In genomic region chr1:233500111-233500510, GRCh38 we compare ENCODE assay signal across 27 cellular contexts.
"Had no signal": no experiment of that assay in that cellular context is flagged by ENCODE, and none has a peak within 500 bp of the region (broad histone marks: within the 10 kb centered on the region; RNA-seq: fewer than 3 reads in every experiment).

No MANE protein-coding gene starts in this region.

- H2AFZ ChIP-seq: hepatocyte had no signal

- H3K4me3 ChIP-seq: colonic mucosa, gastroesophageal sphincter, heart left ventricle, hepatocyte, left ventricle myocardium inferior, lower lobe of right lung had no signal

- H3K9me3 ChIP-seq: colonic mucosa, lower lobe of right lung had no signal

- H3K4me1 Mint-ChIP-seq: immature natural killer cell; naive thymus-derived CD4-positive, alpha-beta T cell had no signal

- H3K4me2 ChIP-seq: hepatocyte had no signal

- H3K27me3 ChIP-seq: colonic mucosa, gastroesophageal sphincter, hepatocyte had no signal

- H3K9me3 Mint-ChIP-seq: effector memory CD8-positive, alpha-beta T cell had no signal

- ATAC-seq: effector memory CD8-positive, alpha-beta T cell; esophagus mucosa; foreskin keratinocyte; gastroesophageal sphincter; heart left ventricle; left colon; left lobe of liver; lower lobe of right lung; naive thymus-derived CD4-positive, alpha-beta T cell had no signal

- H3K27me3 Mint-ChIP-seq: dendritic cell treated with granulocyte-macrophage colony-stimulating factor and Interleukin-4, amounts not matched to agents 40 ng/mL and 50 ng/mL, for 4 days had no signal

- H3K4me3 Mint-ChIP-seq: dendritic cell treated with granulocyte-macrophage colony-stimulating factor and Interleukin-4, amounts not matched to agents 40 ng/mL and 50 ng/mL, for 4 days; effector memory CD8-positive, alpha-beta T cell; endodermal cell; immature natural killer cell; naive thymus-derived CD4-positive, alpha-beta T cell had no signal

- H3K79me2 ChIP-seq: hepatocyte had no signal

- H3K4me1 ChIP-seq: colonic mucosa, foreskin keratinocyte, gastroesophageal sphincter, heart left ventricle, left ventricle myocardium inferior, lower lobe of right lung had no signal

- H3K36me3 Mint-ChIP-seq: immature natural killer cell had no signal

- H3K27ac Mint-ChIP-seq: effector memory CD8-positive, alpha-beta T cell; endodermal cell; immature natural killer cell; naive thymus-derived CD4-positive, alpha-beta T cell had no signal

- H3K36me3 ChIP-seq: colonic mucosa, gastroesophageal sphincter, heart left ventricle, left ventricle myocardium inferior, lower lobe of right lung had no signal

- DNase-seq: colonic mucosa; cortex of kidney; effector CD8-positive, alpha-beta T cell; effector memory CD8-positive, alpha-beta T cell; endodermal cell; erythroblast; foreskin keratinocyte; heart left ventricle; hypothalamus; immature natural killer cell; islet precursor cell; kidney; kidney glomerular epithelial cell; left colon; left ventricle myocardium inferior; lower lobe of right lung; mesenchymal stem cell; midbrain; naive thymus-derived CD4-positive, alpha-beta T cell had no signal

- H3K27ac ChIP-seq: colonic mucosa, epithelial cell of prostate, foreskin keratinocyte, gastroesophageal sphincter, heart left ventricle, hepatocyte, left ventricle myocardium inferior, lower lobe of right lung had no signal

- FAIRE-seq: endometrium, frontal cortex, kidney had no signal
